8 cellular contexts compared by ENCODE assay signal in genomic region chr19:10603084-10603872, GRCh38. TPM values are rescaled to one million over a fixed set of nuclear protein-coding genes. Genes with fewer than 3 reads are reported as not detected.
DNase-seq lines count a peak whose midpoint lies in the region; FAIRE-seq and TF ChIP-seq lines count a peak whose summit lies in the region.

No MANE protein-coding gene starts in this region.

- H4K20me1 ChIP-seq in osteoblast (ENCODE audit: insufficient read depth, low read length) = no peaks in the 10 kb centered on the region

- peaks cover 13 to 40% (median 22%) of the 10 kb centered on the region in 3 donors for H3K4me1 ChIP-seq in esophagus squamous epithelium
- H3K4me1 ChIP-seq in osteoblast (ENCODE audit: insufficient read depth, low read length) = peaks cover 12% of the 10 kb centered on the region
- H3K4me1 ChIP-seq in tibial nerve = peaks cover 0 to 31% (median 12%) of the 10 kb centered on the region in 4 donors

- DNase-seq in GM18507 (ENCODE audit: extremely low spot score, insufficient read length, low read depth) = no peak
- DNase-seq in MG63 = no peak
- peak; percentile 83 for DNase-seq in activated CD8-positive, alpha-beta memory T cell treated with anti-CD3 and anti-CD28 coated beads, Interleukin-2, amount 50 U/mL, for 4 hours
- DNase-seq in esophagus squamous epithelium (lab: John Stamatoyannopoulos, UW) = peak; percentile 33
- DNase-seq in osteoblast (ENCODE audit: insufficient read length, low spot score, missing footprints) = peak; percentile 93
- DNase-seq in tibial nerve (ENCODE audit: low spot score in 2 of 2) = no peak
- no peak for DNase-seq in Ammon's horn (ENCODE audit: low spot score)
- no peak for DNase-seq in glomerular visceral epithelial cell (ENCODE audit: extremely low spot score)

- no peak for TF ChIP-seq EP300 in tibial nerve (IDR thresholded peaks at IDR 0.05)

- H3K4me3 ChIP-seq in MG63 (peak overlapping the region; percentile 66), esophagus squamous epithelium (peak overlapping the region; percentile 55 to 98 (median 80)), osteoblast (ENCODE audit: insufficient read depth, low read length) (peak overlapping the region; percentile 96), tibial nerve (peak overlapping the region; percentile 96 to 100 (median 98))

- H3K36me3 ChIP-seq in MG63 (no peaks in the 10 kb centered on the region), esophagus squamous epithelium (no peaks in the 10 kb centered on the region), osteoblast (ENCODE audit: insufficient read depth, low read length) (no peaks in the 10 kb centered on the region), tibial nerve (peaks cover 0 to 5% (median 0%) of the 10 kb centered on the region in 3 donors)

- peak overlapping the region; percentile 82 to 95 (median 90) for H3K27ac ChIP-seq in esophagus squamous epithelium
- H3K27ac ChIP-seq in osteoblast (ENCODE audit: low read depth, low read length) = peak overlapping the region; percentile 74
- peak overlapping the region; percentile 99 to 100 (median 99) for H3K27ac ChIP-seq in tibial nerve

- no peak for TF ChIP-seq CTCF in esophagus squamous epithelium (IDR thresholded peaks at IDR 0.05)
- TF ChIP-seq CTCF in osteoblast (IDR thresholded peaks at IDR 0.05; ENCODE audit: extremely low read depth, low read depth, low read length) = no peak
- no peak for TF ChIP-seq CTCF in tibial nerve (IDR thresholded peaks at IDR 0.05)

- WGBS in esophagus squamous epithelium, 2 donors = 0 to 13% methylated on average over 6 to 7 of the region's 19 CpGs
- 3 to 4% methylated on average over 19 of the region's 19 CpGs for WGBS in tibial nerve, 2 donors

- intact Hi-C loops in esophagus squamous epithelium (cut with DNase I) = no loop called here

- H2AFZ ChIP-seq in osteoblast (ENCODE audit: low read length) = peak overlapping the region; percentile 93

- H3K9me3 ChIP-seq in MG63 = no peaks in the 10 kb centered on the region
- no peaks in the 10 kb centered on the region for H3K9me3 ChIP-seq in esophagus squamous epithelium
- no peaks in the 10 kb centered on the region for H3K9me3 ChIP-seq in osteoblast (ENCODE audit: low read depth, low read length)
- no peaks in the 10 kb centered on the region for H3K9me3 ChIP-seq in tibial nerve

- H3K4me2 ChIP-seq in osteoblast (ENCODE audit: insufficient read depth, low read length) = peak overlapping the region; percentile 99

- peaks cover 30% of the 10 kb centered on the region for H3K79me2 ChIP-seq in osteoblast (ENCODE audit: insufficient read depth, low read length)

- FAIRE-seq in GM18507 (lab: Jason Lieb, UNC) = peak; percentile 83

- H3K27me3 ChIP-seq in MG63 (peaks cover 24% of the 10 kb centered on the region), esophagus squamous epithelium (peaks cover 0 to 4% (median 0%) of the 10 kb centered on the region in 4 donors), osteoblast (ENCODE audit: insufficient read depth, low read length) (peaks cover 3% of the 10 kb centered on the region), tibial nerve (no peaks in the 10 kb centered on the region)

- TF ChIP-seq POLR2A in esophagus squamous epithelium (IDR thresholded peaks at IDR 0.05) (peak in 1 of 4 donors; percentile 52), tibial nerve (IDR thresholded peaks at IDR 0.05) (no peak)

RNA-seq across cellular contexts. Expression of gene AP1M2, which starts 16.2 kb away (rescaled TPM):
- total RNA-seq in MG63 (2014; rRNA removed; shearing (Covaris generic); ENCODE audit: low replicate concordance) = 1.4 TPM in 1 of 2 replicates, not detected in the other
- 10 to 100 TPM; 24.8 to 67.0 (median 57.1) TPM for total RNA-seq in esophagus squamous epithelium
- total RNA-seq in osteoblast = 0.29 and 0.72 TPM in 2 replicates
- not detected for total RNA-seq in tibial nerve

RNA-seq across cellular contexts. Expression of gene SLC44A2, which starts 22.1 kb away (rescaled TPM):
- 0.54 and 3.3 TPM in 2 replicates for total RNA-seq in MG63 (2014; rRNA removed; shearing (Covaris generic); ENCODE audit: low replicate concordance)
- total RNA-seq in esophagus squamous epithelium (10 to 100 TPM; 59.7 to 82.8 (median 69.8) TPM), osteoblast (43.0 and 49.9 TPM in 2 replicates), tibial nerve (100 to 1,000 TPM; 104 to 193 (median 132) TPM)

RNA-seq across cellular contexts. Expression of gene CDKN2D, which starts 34.5 kb away (rescaled TPM):
- total RNA-seq in MG63 (2014; rRNA removed; shearing (Covaris generic); ENCODE audit: low replicate concordance) = 24.9 and 43.3 TPM in 2 replicates
- total RNA-seq in esophagus squamous epithelium = 10 to 100 TPM in 1 of 4 donors, 1 to 10 TPM in 3; 5.1 to 14.4 (median 6.2) TPM
- total RNA-seq in osteoblast = 4.0 and 5.3 TPM in 2 replicates
- total RNA-seq in tibial nerve = 10 to 100 TPM; 14.4 to 20.2 (median 15.9) TPM

RNA-seq across cellular contexts. Expression of gene KRI1, which starts 37.5 kb away (rescaled TPM):
- 31.7 and 43.3 TPM in 2 replicates for total RNA-seq in MG63 (2014; rRNA removed; shearing (Covaris generic); ENCODE audit: low replicate concordance)
- total RNA-seq in esophagus squamous epithelium (10 to 100 TPM; 18.2 to 30.3 (median 23.9) TPM), osteoblast (5.4 and 5.9 TPM in 2 replicates), tibial nerve (10 to 100 TPM; 22.9 to 27.9 (median 23.3) TPM)

RNA-seq across cellular contexts. Expression of gene ILF3, which starts 50.9 kb away (rescaled TPM):
- total RNA-seq in MG63 (2014; rRNA removed; shearing (Covaris generic); ENCODE audit: low replicate concordance) = 273 and 320 TPM in 2 replicates
- 100 to 1,000 TPM in 2 of 4 donors, 10 to 100 TPM in 2; 68.7 to 123 (median 98.3) TPM for total RNA-seq in esophagus squamous epithelium
- 105 and 107 TPM in 2 replicates for total RNA-seq in osteoblast
- total RNA-seq in tibial nerve = 100 to 1,000 TPM; 109 to 166 (median 127) TPM

Comparison
In these comparisons a context has a peak if more than half of its experiments do, and no peak if none do; other contexts are left out.
1. DNase-seq: peak in activated CD8-positive, alpha-beta memory T cell treated with anti-CD3 and anti-CD28 coated beads, Interleukin-2, amount 50 U/mL, for 4 hours (single experiment), esophagus squamous epithelium (single experiment) and osteoblast (single experiment); none in GM18507 (single experiment), MG63 (single experiment), tibial nerve (0 of 2), Ammon's horn (single experiment) and glomerular visceral epithelial cell (single experiment).
2. RNA of gene AP1M2, which starts 16.2 kb away (total RNA-seq): 24.8 to 67.0 TPM in esophagus squamous epithelium; 1.4 TPM in MG63, 0.29 to 0.72 TPM in osteoblast and not detected in tibial nerve; every median in the first group is over 10 times any median in the second.
3. RNA of gene SLC44A2, which starts 22.1 kb away (total RNA-seq): 104 to 193 TPM in tibial nerve, 59.7 to 82.8 TPM in esophagus squamous epithelium and 43.0 to 49.9 TPM in osteoblast; 0.54 to 3.3 TPM in MG63; every median in the first group is over 10 times any median in the second.
4. Peak in every context shown above with its lines, with median percentiles within 50 percentile points of each other: H3K4me3 ChIP-seq and H3K27ac ChIP-seq.